1 cellular context compared by ENCODE assay signal in genomic region chr2:160784034-160784433, GRCh38.
TF ChIP-seq lines count a peak whose summit lies in the region.

No MANE protein-coding gene starts in this region.

TF ChIP-seq in HCT116, 20 proteins besides CTCF, POLR2A, EP300 and RAD21:
- TF ChIP-seq ZBTB33 (IDR thresholded peaks at IDR 0.05; ENCODE audit: extremely low read depth, insufficient replicate concordance, low read length) = no peak
- no peak for TF ChIP-seq EZH2 (IDR thresholded peaks at IDR 0.05)
- no peak for TF ChIP-seq REST (IDR thresholded peaks at IDR 0.05; ENCODE audit: low read depth)
- no peak for TF ChIP-seq JUND (IDR thresholded peaks at IDR 0.05)
- no peak for TF ChIP-seq EGR1 (IDR thresholded peaks at IDR 0.05; ENCODE audit: low read depth)
- TF ChIP-seq CEBPB (IDR thresholded peaks at IDR 0.05; ENCODE audit: low read depth) = no peak
- TF ChIP-seq SRF (IDR thresholded peaks at IDR 0.05; ENCODE audit: low read depth) = no peak
- no peak for TF ChIP-seq ELF1 (IDR thresholded peaks at IDR 0.05; ENCODE audit: borderline replicate concordance, low read depth)
- no peak for TF ChIP-seq TCF7L2 (IDR thresholded peaks at IDR 0.05; ENCODE audit: borderline replicate concordance, extremely low read depth, insufficient read depth, insufficient read length)
- no peak for TF ChIP-seq SP1 (IDR thresholded peaks at IDR 0.05; ENCODE audit: low read depth)
- TF ChIP-seq CBX3 (IDR thresholded peaks at IDR 0.05; ENCODE audit: low read depth) = no peak
- TF ChIP-seq FOSL1 (IDR thresholded peaks at IDR 0.05; ENCODE audit: low read depth) = no peak
TF ChIP-seq in HCT116: peak in this region for 0.
